8 cellular contexts compared by ENCODE assay signal in the genomic region with DNA sequence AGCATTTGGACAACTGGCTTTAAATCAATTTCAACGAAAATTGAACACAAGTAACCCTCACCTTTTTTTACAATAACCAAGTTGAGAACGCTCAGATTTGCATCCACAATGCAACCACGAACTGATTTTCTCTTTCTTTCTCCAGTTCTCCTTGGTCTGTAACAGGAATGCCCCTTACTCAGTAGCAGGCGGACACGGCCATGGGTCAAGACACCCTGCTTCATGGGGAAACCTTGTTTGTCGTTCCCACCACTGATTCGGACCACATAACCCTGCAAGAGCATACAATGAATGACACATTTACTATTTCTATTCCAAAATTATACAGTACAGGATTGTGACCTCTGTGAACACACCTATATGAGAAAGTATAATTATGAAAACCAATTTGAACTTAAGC. TPM values are rescaled to one million over a fixed set of nuclear protein-coding genes. Genes with fewer than 3 reads are reported as not detected.
DNase-seq lines count a peak whose midpoint lies in the region; ATAC-seq and TF ChIP-seq lines count a peak whose summit lies in the region.

No MANE protein-coding gene starts in this region.

- H3K4me3 Mint-ChIP-seq in activated CD4-positive, alpha-beta T cell treated with anti-CD3 and anti-CD28 coated beads for 36 hours, result peak overlapping the region; percentile 99

- H3K27ac ChIP-seq in foreskin keratinocyte, result peak overlapping the region; percentile 67

- intact Hi-C loops in activated CD4-positive, alpha-beta T cell treated with anti-CD3 and anti-CD28 coated beads for 36 hours (cut with DNase I, micrococcal nuclease), result no loop called here

- no peak for DNase-seq in activated CD4-positive, alpha-beta T cell treated with anti-CD3 and anti-CD28 coated beads for 36 hours
- no peak for DNase-seq in activated CD4-positive, alpha-beta T cell treated with anti-CD3 and anti-CD28 coated beads for 1 hour
- DNase-seq in foreskin keratinocyte (no peak), COLO668 (lab: John Stamatoyannopoulos, UW; ENCODE audit: unreplicated experiment) (no peak), cerebellar nuclear complex (lab: John Stamatoyannopoulos, UW) (no peak), COR-L47 (lab: John Stamatoyannopoulos, UW) (no peak)
- DNase-seq in stimulated activated CD8-positive, alpha-beta memory T cell treated with anti-CD3 and anti-CD28 coated beads, Interleukin-4, amount 100 ng/mL, for 48 hours, result peak; percentile 38

- peak overlapping the region; percentile 94 for H3K4me3 ChIP-seq in WI38 (ENCODE audit: low read depth, low read length)

- no peaks in the 10 kb centered on the region for H3K9me3 Mint-ChIP-seq in activated CD4-positive, alpha-beta T cell treated with anti-CD3 and anti-CD28 coated beads for 36 hours (ENCODE audit: low read depth)

- POLR2A ChIA-PET in activated CD4-positive, alpha-beta T cell treated with anti-CD3 and anti-CD28 coated beads for 36 hours (lab: Charles Lee), result interaction anchor here (1.3 kb wide), 1 partner anchor 32 kb away, joined by 4 read pairs; no protein-coding TSS in a partner anchor

- H3K4me1 Mint-ChIP-seq in activated CD4-positive, alpha-beta T cell treated with anti-CD3 and anti-CD28 coated beads for 36 hours, result peaks cover 41% of the 10 kb centered on the region

- H3K27me3 ChIP-seq in foreskin keratinocyte, result no peaks in the 10 kb centered on the region

- no peak for ATAC-seq in activated CD4-positive, alpha-beta T cell treated with anti-CD3 and anti-CD28 coated beads for 36 hours
- ATAC-seq in foreskin keratinocyte, result no peak

- no peaks in the 10 kb centered on the region for H3K27me3 Mint-ChIP-seq in activated CD4-positive, alpha-beta T cell treated with anti-CD3 and anti-CD28 coated beads for 36 hours

- H3K27ac Mint-ChIP-seq in activated CD4-positive, alpha-beta T cell treated with anti-CD3 and anti-CD28 coated beads for 36 hours, result peak overlapping the region; percentile 100

- TF ChIP-seq CTCF in WI38 (IDR thresholded peaks at IDR 0.05; ENCODE audit: low read depth, low read length) (no peak), foreskin keratinocyte (conservative IDR thresholded peaks at IDR 0.05) (no peak)

- CTCF ChIA-PET in activated CD4-positive, alpha-beta T cell treated with anti-CD3 and anti-CD28 coated beads for 36 hours (lab: Charles Lee), result no interaction called here

- H3K36me3 Mint-ChIP-seq in activated CD4-positive, alpha-beta T cell treated with anti-CD3 and anti-CD28 coated beads for 36 hours (ENCODE audit: low read depth), result peaks cover 69% of the 10 kb centered on the region

- H3K4me1 ChIP-seq in foreskin keratinocyte, result peaks cover 15% of the 10 kb centered on the region

RNA-seq across cellular contexts. Expression of a gene that starts 1.4 kb away (rescaled TPM):
- total RNA-seq in activated CD4-positive, alpha-beta T cell treated with anti-CD3 and anti-CD28 coated beads for 36 hours, result 1,000 to 10,000 TPM; 4,061 to 4,369 TPM
- 1,971 and 2,035 TPM in 2 replicates for total RNA-seq in foreskin keratinocyte
- 2,807 and 2,958 TPM in 2 replicates for polyA plus RNA-seq in foreskin keratinocyte

RNA-seq across cellular contexts. Expression of a gene that starts 30.2 kb away (rescaled TPM):
- 1 to 10 TPM; 1.5 to 1.6 TPM for total RNA-seq in activated CD4-positive, alpha-beta T cell treated with anti-CD3 and anti-CD28 coated beads for 36 hours
- total RNA-seq in foreskin keratinocyte, result 3.5 and 4.0 TPM in 2 replicates
- polyA plus RNA-seq in foreskin keratinocyte, result 0.08 and 0.23 TPM in 2 replicates
